In genomic region chr5:132665681-132666080, GRCh38 we compare ENCODE assay signal across 26 cellular contexts. TPM values are rescaled to one million over a fixed set of nuclear protein-coding genes. Genes with fewer than 3 reads are reported as not detected.
"Had no signal": no experiment of that assay in that cellular context is flagged by ENCODE, and none has a peak within 500 bp of the region (broad histone marks: within the 10 kb centered on the region; RNA-seq: fewer than 3 reads in every experiment).

No MANE protein-coding gene starts in this region.

- H3K27me3 ChIP-seq: adrenal gland, breast epithelium had no signal

- DNase-seq: activated B cell treated with CpG ODN at 0.5 μM for 24 hours; activated CD4-positive, alpha-beta T cell treated with anti-CD3 and anti-CD28 coated beads, Interleukin-2, amount 50 U/mL, for 1 hour; activated CD8-positive, alpha-beta T cell treated with anti-CD3 and anti-CD28 coated beads for 36 hours; activated naive CD4-positive, alpha-beta T cell treated with anti-CD3 and anti-CD28 coated beads, Interleukin-2, amount 50 U/mL, for 16 hours; activated naive CD8-positive, alpha-beta T cell treated with anti-CD3 and anti-CD28 coated beads, Interleukin-2, amount 10 ng/mL, durations not matched to agents 7 days and 5 days; activated T-cell treated with anti-CD3 and anti-CD28 coated beads, Interleukin-2, amount 50 U/mL, for 4 hours; adrenal gland; anterior cingulate cortex; caudate nucleus; Karpas-422; MM.1S; NCI-H1105; NCI-H1436; NCI-H1694 treated with DMSO at 0.1 percent for 48 hours; NCI-H2029 treated with DMSO at 0.1 percent for 48 hours; NCI-H345; NCI-H510A; NCI-H526 treated with DMSO at 0.1 percent for 48 hours; NCI-H82; SIG-M5; T-cell; T1000 had no signal

- H3K36me3 Mint-ChIP-seq: activated naive CD8-positive, alpha-beta T cell treated with anti-CD3 and anti-CD28 coated beads, Interleukin-2, amount 10 ng/mL, durations not matched to agents 7 days and 5 days; T-cell had no signal

- H3K27ac Mint-ChIP-seq: activated B cell treated with CpG ODN at 0.5 μM for 24 hours; activated CD8-positive, alpha-beta T cell treated with anti-CD3 and anti-CD28 coated beads for 36 hours; activated naive CD8-positive, alpha-beta T cell treated with anti-CD3 and anti-CD28 coated beads, Interleukin-2, amount 10 ng/mL, durations not matched to agents 7 days and 5 days; activated T-helper 17 cell treated with anti-CD3 and anti-CD28 coated beads, Interleukin-2, amount 50 U/mL, for 72 hours; T-cell had no signal

- H3K9me3 ChIP-seq: adrenal gland, breast epithelium had no signal

- H3K36me3 ChIP-seq: adrenal gland, breast epithelium had no signal

- H3K9me3 Mint-ChIP-seq: activated B cell treated with CpG ODN at 0.5 μM for 24 hours; activated CD8-positive, alpha-beta T cell treated with anti-CD3 and anti-CD28 coated beads for 36 hours; activated naive CD8-positive, alpha-beta T cell treated with anti-CD3 and anti-CD28 coated beads, Interleukin-2, amount 10 ng/mL, durations not matched to agents 7 days and 5 days; activated T-cell treated with anti-CD3 and anti-CD28 coated beads, Interleukin-2, amount 50 U/mL, for 4 hours; activated T-helper 17 cell treated with anti-CD3 and anti-CD28 coated beads, Interleukin-2, amount 50 U/mL, for 72 hours; T-cell had no signal

- ATAC-seq: activated CD8-positive, alpha-beta T cell treated with anti-CD3 and anti-CD28 coated beads for 36 hours; activated T-cell treated with anti-CD3 and anti-CD28 coated beads, Interleukin-2, amount 50 U/mL, for 4 hours; activated T-helper 17 cell treated with anti-CD3 and anti-CD28 coated beads, Interleukin-2, amount 50 U/mL, for 72 hours; T-cell had no signal

- H3K4me3 Mint-ChIP-seq: activated B cell treated with CpG ODN at 0.5 μM for 24 hours; activated CD8-positive, alpha-beta T cell treated with anti-CD3 and anti-CD28 coated beads for 36 hours; activated naive CD8-positive, alpha-beta T cell treated with anti-CD3 and anti-CD28 coated beads, Interleukin-2, amount 10 ng/mL, durations not matched to agents 7 days and 5 days; activated T-cell treated with anti-CD3 and anti-CD28 coated beads, Interleukin-2, amount 50 U/mL, for 4 hours; activated T-helper 17 cell treated with anti-CD3 and anti-CD28 coated beads, Interleukin-2, amount 50 U/mL, for 72 hours; T-cell had no signal

- H3K27me3 Mint-ChIP-seq: activated B cell treated with CpG ODN at 0.5 μM for 24 hours; activated CD8-positive, alpha-beta T cell treated with anti-CD3 and anti-CD28 coated beads for 36 hours; activated naive CD8-positive, alpha-beta T cell treated with anti-CD3 and anti-CD28 coated beads, Interleukin-2, amount 10 ng/mL, durations not matched to agents 7 days and 5 days had no signal

- H3K4me1 ChIP-seq: adrenal gland, breast epithelium had no signal

- H3K4me3 ChIP-seq: adrenal gland, breast epithelium had no signal

- H3K27ac ChIP-seq: adrenal gland, breast epithelium had no signal

RNA-seq across cellular contexts. Expression of gene IL13, which starts 7.7 kb away (rescaled TPM):
- total RNA-seq: OCI-LY7, RPMI7951 had no signal

RNA-seq across cellular contexts. Expression of gene IL4, which starts 8.1 kb away (rescaled TPM):
- total RNA-seq: activated B cell treated with CpG ODN at 0.5 μM for 24 hours; activated T-helper 17 cell treated with anti-CD3 and anti-CD28 coated beads, Interleukin-2, amount 50 U/mL, for 72 hours; adrenal gland; breast epithelium; OCI-LY7; RPMI7951 had no signal
